22 cellular contexts compared by ENCODE assay signal in the genomic region with DNA sequence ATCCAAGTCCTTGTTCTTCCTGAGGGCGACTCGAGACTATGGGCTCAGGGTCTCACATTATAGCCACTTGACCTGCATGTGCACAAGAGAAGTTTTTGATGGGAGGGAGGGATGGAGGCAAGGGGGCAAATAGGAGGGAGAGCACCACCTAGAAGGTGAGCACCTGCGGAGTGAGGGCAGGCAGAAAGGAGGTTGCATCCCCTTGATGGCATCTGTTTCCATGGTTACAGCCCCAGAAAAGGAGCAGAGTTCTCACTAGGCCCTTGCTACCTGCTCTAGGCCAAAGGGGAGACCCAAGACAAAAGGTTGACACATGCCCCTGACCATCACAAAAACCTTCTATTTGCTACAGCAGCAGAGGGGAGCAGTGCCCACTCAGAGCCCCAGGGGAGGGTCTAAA.
"Had no signal": no experiment of that assay in that cellular context is flagged by ENCODE, and none has a peak within 500 bp of the region (broad histone marks: within the 10 kb centered on the region; RNA-seq: fewer than 3 reads in every experiment).

No MANE protein-coding gene starts in this region.

- ATAC-seq: natural killer cell; stimulated activated naive CD8-positive, alpha-beta T cell treated with anti-CD3 and anti-CD28 coated beads, Interleukin-15, Interleukin-2, amounts not matched to agents 100 U/mL and 50 U/mL, for 24 hours had no signal

- H3K9me3 ChIP-seq: left ventricle myocardium inferior, ovary, right atrium auricular region, stomach, testis, thyroid gland, transverse colon, upper lobe of right lung had no signal

- H3K27me3 ChIP-seq: neural progenitor cell, ovary, right atrium auricular region, stomach, testis, thyroid gland, transverse colon, upper lobe of right lung had no signal

- H3K36me3 ChIP-seq: left ventricle myocardium inferior, neural progenitor cell, ovary, right atrium auricular region, stomach, thyroid gland, transverse colon, upper lobe of right lung had no signal

- H3K4me1 ChIP-seq: left ventricle myocardium inferior, neural progenitor cell, right atrium auricular region, testis, upper lobe of right lung had no signal

- H3K4me2 ChIP-seq: neural progenitor cell had no signal

- H3K27ac ChIP-seq: left ventricle myocardium inferior, neural progenitor cell, ovary, right atrium auricular region, testis, thyroid gland, transverse colon, upper lobe of right lung had no signal

- H3K4me3 ChIP-seq: left ventricle myocardium inferior, lung, neural progenitor cell, ovary, right atrium auricular region, skin epidermis, stomach, testis, thyroid gland, transverse colon, upper lobe of right lung had no signal

- H2AFZ ChIP-seq: neural progenitor cell had no signal

- H3K9ac ChIP-seq: neural progenitor cell had no signal

- DNase-seq: hippocampal formation; kidney; left ventricle myocardium inferior; naive B cell; natural killer cell; nephron progenitor cell; ovary; stimulated activated CD4-positive, alpha-beta T cell treated with anti-CD3 and anti-CD28 coated beads, Interleukin-12 subunit alpha, Interleukin-12 subunit beta, amount 100 ng/mL, for 4 hours; stimulated activated CD4-positive, alpha-beta T cell treated with anti-CD3 and anti-CD28 coated beads, Interleukin-15, amount 100 ng/mL, for 24 hours; stimulated activated CD4-positive, alpha-beta T cell treated with anti-CD3 and anti-CD28 coated beads, Interleukin-2, amount 100 ng/mL, for 24 hours; stimulated activated CD4-positive, alpha-beta T cell treated with anti-CD3 and anti-CD28 coated beads, Interleukin-4, amount 100 ng/mL, for 1 hour; stimulated activated naive B cell treated with anti-CD40 and anti-IgM and Interleukin-4, amounts not matched to agents 10 μg/mL and 1 μg/mL and 100 μg/mL, for 72 hours; stimulated activated naive CD8-positive, alpha-beta T cell treated with anti-CD3 and anti-CD28 coated beads, Interleukin-15, Interleukin-2, amounts not matched to agents 100 U/mL and 50 U/mL, for 24 hours; testis; thyroid gland had no signal
